In the genomic region with DNA sequence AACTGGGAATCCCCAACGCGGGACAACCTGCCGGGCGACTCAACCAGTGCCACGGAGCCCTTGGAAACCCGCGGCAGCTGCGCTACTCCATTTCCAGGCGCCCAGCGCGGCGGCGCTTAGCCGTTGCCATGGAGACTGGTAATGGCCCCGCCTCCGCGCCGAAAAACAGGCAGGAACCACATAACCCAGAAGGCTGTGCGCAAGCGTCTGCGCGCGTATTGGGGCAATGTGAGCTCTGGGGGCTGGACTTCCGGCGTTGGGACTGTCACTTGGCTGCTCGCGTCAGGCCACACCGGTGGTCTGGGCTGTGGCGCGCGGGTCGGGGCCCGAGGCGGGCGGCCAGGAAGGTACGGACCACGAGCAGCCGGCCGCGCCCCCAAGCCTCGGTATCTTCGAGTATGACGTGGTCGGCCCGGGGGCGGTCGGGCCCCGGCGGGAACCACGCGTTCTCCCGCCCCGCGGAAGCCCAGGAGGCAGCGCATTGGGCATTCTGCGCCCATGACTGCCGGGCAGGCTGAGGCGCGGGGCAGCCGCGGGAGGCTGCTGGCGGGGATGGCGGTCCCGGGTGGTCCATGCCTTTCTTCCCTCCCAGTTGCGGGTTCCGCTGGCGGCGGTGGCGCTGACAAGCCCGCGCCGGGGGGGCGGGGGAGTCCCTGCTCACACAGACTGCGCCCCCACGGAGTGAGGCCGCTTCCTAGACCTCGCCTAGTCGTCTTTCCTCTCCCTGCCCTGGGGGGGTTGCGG, we compare ENCODE assay signal across 8 cellular contexts.
A peak's percentile ranks its signal among the peaks of the same experiment; 100 is the strongest.
DNase-seq lines count a peak whose midpoint lies in the region; ATAC-seq and TF ChIP-seq lines count a peak whose summit lies in the region.

A gene (plus strand): TSS at position 265 of the 744 bp plus-strand sequence. CDS start 2,080 bp downstream, outside the sequence.

- DNase-seq in AG10803 (ENCODE audit: low read depth) (peak; percentile 91), NCI-H345 treated with DMSO at 0.1 percent for 48 hours (lab: John Stamatoyannopoulos, UW; ENCODE audit: unreplicated experiment) (peak; percentile 84), islet precursor cell (peak; percentile 98)
- DNase-seq in activated CD4-positive, CD25-positive, alpha-beta regulatory T cell (lab: John Stamatoyannopoulos, UW), result peak; percentile 92 to 95 (median 94)
- peak; percentile 96 for DNase-seq in central memory CD4-positive, alpha-beta T cell
- peak; percentile 95 for DNase-seq in stimulated activated CD4-positive, alpha-beta T cell treated with anti-CD3 and anti-CD28 coated beads, Interleukin-12 subunit alpha, Interleukin-12 subunit beta, amount 100 ng/mL, for 4 hours

- ATAC-seq in GM19035 (IDR thresholded peaks at IDR 0.05; ENCODE audit: unreplicated experiment) (peak; percentile 95), HG03342 (IDR thresholded peaks at IDR 0.05; ENCODE audit: unreplicated experiment) (peak; percentile 94)

- TF ChIP-seq CTCF in AG10803 (conservative IDR thresholded peaks at IDR 0.05; ENCODE audit: low read length), result no peak

- H3K4me3 ChIP-seq in AG10803 (ENCODE audit: low read length), result peak within 1 kb of the TSS; percentile 71

Comparison
In these comparisons a context has a peak if more than half of its experiments do, and no peak if none do; other contexts are left out.
1. Peak in every context shown above with its lines: DNase-seq, ATAC-seq and H3K4me3 ChIP-seq.